Comparison of ENCODE assay signal across 28 cellular contexts in the genomic region with DNA sequence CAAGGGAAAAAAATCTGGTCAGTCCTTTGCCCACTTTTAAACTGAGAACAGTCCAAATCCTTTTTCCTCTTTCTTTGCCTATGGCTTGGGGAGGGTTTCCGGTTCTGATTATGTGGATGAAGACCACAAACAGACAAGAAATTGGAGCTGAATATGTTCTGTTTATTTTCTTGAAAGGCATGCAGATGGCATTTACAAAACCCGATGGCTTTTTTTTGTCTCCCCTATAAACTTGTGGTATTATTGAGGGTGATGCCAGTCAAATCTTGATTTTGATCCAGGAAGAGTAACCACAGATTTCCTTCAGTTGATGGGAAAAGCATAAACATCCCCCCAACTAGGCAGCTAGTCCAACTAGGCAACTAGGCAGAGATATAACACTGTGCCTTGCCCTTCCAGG. TPM values are rescaled to one million over a fixed set of nuclear protein-coding genes. Genes with fewer than 3 reads are reported as not detected.
DNase-seq lines count a peak whose midpoint lies in the region; ATAC-seq, FAIRE-seq and TF ChIP-seq lines count a peak whose summit lies in the region.
"Had no signal": no experiment of that assay in that cellular context is flagged by ENCODE, and none has a peak within 500 bp of the region (broad histone marks: within the 10 kb centered on the region; RNA-seq: fewer than 3 reads in every experiment).

No MANE protein-coding gene starts in this region.

- intact Hi-C loops in left ventricle myocardium inferior (cut with micrococcal nuclease) (no loop called here), cardiac septum (cut with DNase I) (no loop called here)

- TF ChIP-seq CTCF in left ventricle myocardium inferior (IDR thresholded peaks at IDR 0.05; ENCODE audit: borderline replicate concordance) = no peak
- TF ChIP-seq CTCF in WTC11 (IDR thresholded peaks at IDR 0.05) = no peak
- no peak for TF ChIP-seq CTCF in lung (IDR thresholded peaks at IDR 0.05; ENCODE audit: control extremely low read depth, extremely low read depth)
- no peak for TF ChIP-seq CTCF in D721Med (IDR thresholded peaks at IDR 0.05; ENCODE audit: insufficient read depth, missing control alignments)

- no peaks in the 10 kb centered on the region for H3K27me3 Mint-ChIP-seq in WTC11 (ENCODE audit: low read depth)
- H3K27me3 Mint-ChIP-seq: stimulated activated memory B cell treated with anti-CD40 and anti-IgM and Interleukin-4, amounts not matched to agents 10 μg/mL and 1 μg/mL and 100 μg/mL, for 72 hours had no signal

- peak overlapping the region; percentile 95 for H3K27ac Mint-ChIP-seq in WTC11
- H3K27ac Mint-ChIP-seq: activated CD4-positive, alpha-beta T cell treated with anti-CD3 and anti-CD28 coated beads for 36 hours; activated CD8-positive, alpha-beta T cell treated with anti-CD3 and anti-CD28 coated beads, Interleukin-2, amount 10 ng/mL, durations not matched to agents 7 days and 5 days; activated T-helper 2 cell treated with anti-CD3 and anti-CD28 coated beads, Interferon-gamma antibody, Interleukin-2, Interleukin-4, amounts not matched to agents 10 μg/mL and 5 μg/mL and 100 μg/mL, durations not matched to agents 14 hours and 24 hours and 36 hours; CD4-positive, alpha-beta memory T cell; stimulated activated memory B cell treated with anti-CD40 and anti-IgM and Interleukin-4, amounts not matched to agents 10 μg/mL and 1 μg/mL and 100 μg/mL, for 72 hours had no signal

- H3K4me1 ChIP-seq in left ventricle myocardium inferior (peaks cover 100% of the 10 kb centered on the region), lung (ENCODE audit: control insufficient read depth in 2 of 2, insufficient read depth in 2 of 2, low read length in 2 of 2) (peaks cover 5 to 70% of the 10 kb centered on the region in 2 donors)

- no peak overlapping the region for H3K4me3 Mint-ChIP-seq in WTC11
- H3K4me3 Mint-ChIP-seq: activated CD4-positive, alpha-beta T cell treated with anti-CD3 and anti-CD28 coated beads for 36 hours; activated CD8-positive, alpha-beta T cell treated with anti-CD3 and anti-CD28 coated beads, Interleukin-2, amount 10 ng/mL, durations not matched to agents 7 days and 5 days; CD4-positive, alpha-beta memory T cell; nephron; stimulated activated memory B cell treated with anti-CD40 and anti-IgM and Interleukin-4, amounts not matched to agents 10 μg/mL and 1 μg/mL and 100 μg/mL, for 72 hours had no signal

- H3K4me1 Mint-ChIP-seq in WTC11 = peaks cover 14% of the 10 kb centered on the region
- H3K4me1 Mint-ChIP-seq: activated CD4-positive, alpha-beta T cell treated with anti-CD3 and anti-CD28 coated beads for 36 hours; CD4-positive, alpha-beta memory T cell had no signal

- peak overlapping the region; percentile 82 for H3K27ac ChIP-seq in left ventricle myocardium inferior (replicated peaks)
- H3K27ac ChIP-seq in lung (ENCODE audit: low read depth in 1 of 2, low read length in 1 of 2) = peak overlapping the region; percentile 63 to 66
- H3K27ac ChIP-seq: epithelial cell of prostate, skin epidermis had no signal

- H3K27me3 ChIP-seq in left ventricle myocardium inferior (ENCODE audit: low read depth) (no peaks in the 10 kb centered on the region), lung (ENCODE audit: control insufficient read depth, insufficient read depth) (no peaks in the 10 kb centered on the region)

- POLR2A ChIA-PET in WTC11 (lab: Charles Lee) = no interaction called here

- ATAC-seq in WTC11 = no peak
- ATAC-seq in lung (ENCODE audit: insufficient read depth, low FRiP score) = no peak
- ATAC-seq in GM19452 (IDR thresholded peaks at IDR 0.05; ENCODE audit: unreplicated experiment) = no peak
- no peak for ATAC-seq in GM21529 (IDR thresholded peaks at IDR 0.05; ENCODE audit: unreplicated experiment)
- ATAC-seq: activated CD4-positive, alpha-beta T cell treated with anti-CD3 and anti-CD28 coated beads for 36 hours; activated CD8-positive, alpha-beta T cell treated with anti-CD3 and anti-CD28 coated beads, Interleukin-2, amount 10 ng/mL, durations not matched to agents 7 days and 5 days; mucosa of descending colon; Panc1; stimulated activated memory B cell treated with anti-CD40 and anti-IgM and Interleukin-4, amounts not matched to agents 10 μg/mL and 1 μg/mL and 100 μg/mL, for 72 hours had no signal

- peaks cover 30% of the 10 kb centered on the region for H3K36me3 Mint-ChIP-seq in WTC11
- H3K36me3 Mint-ChIP-seq: CD4-positive, alpha-beta memory T cell; stimulated activated memory B cell treated with anti-CD40 and anti-IgM and Interleukin-4, amounts not matched to agents 10 μg/mL and 1 μg/mL and 100 μg/mL, for 72 hours had no signal

- H3K9me3 ChIP-seq in left ventricle myocardium inferior (replicated peaks) (no peaks in the 10 kb centered on the region), lung (ENCODE audit: control insufficient read depth in 2 of 2, insufficient read depth in 1 of 2, low read length in 1 of 2) (peaks cover 0 to 1% of the 10 kb centered on the region in 2 donors)
- H3K9me3 ChIP-seq: HAP-1, mucosa of descending colon had no signal

- CTCF ChIA-PET in WTC11 (lab: Charles Lee) = no interaction called here

- FAIRE-seq in D721Med (lab: Jason Lieb, UNC) = no peak
- FAIRE-seq: colon, GM18507, keratinocyte had no signal

- 29 to 36% methylated on average over 2 of the region's 2 CpGs for WGBS in lung, 2 donors

- H3K36me3 ChIP-seq in left ventricle myocardium inferior = peaks cover 14% of the 10 kb centered on the region
- peaks cover 6 to 7% of the 10 kb centered on the region in 2 donors for H3K36me3 ChIP-seq in lung (ENCODE audit: control insufficient read depth in 2 of 2, insufficient read depth in 2 of 2, low read length in 2 of 2)
- H3K36me3 ChIP-seq: HAP-1 had no signal

- H3K4me3 ChIP-seq in left ventricle myocardium inferior (peak overlapping the region; percentile 5), lung (no peak overlapping the region)
- H3K4me3 ChIP-seq: HAP-1, mucosa of descending colon, skin epidermis had no signal

- no peak for DNase-seq in left ventricle myocardium inferior
- DNase-seq in cardiac septum (ENCODE audit: low spot score) = no peak
- no peak for DNase-seq in WTC11 (ENCODE audit: low spot score)
- DNase-seq in lung (ENCODE audit: low spot score) = no peak
- no peak for DNase-seq in NCI-H2029 (lab: John Stamatoyannopoulos, UW)
- no peak for DNase-seq in D721Med (ENCODE audit: insufficient read length, low spot score)
- DNase-seq: activated CD4-positive, alpha-beta T cell treated with anti-CD3 and anti-CD28 coated beads for 36 hours; activated CD8-positive, alpha-beta T cell treated with anti-CD3 and anti-CD28 coated beads, Interleukin-2, amount 10 ng/mL, durations not matched to agents 7 days and 5 days; activated naive CD4-positive, alpha-beta T cell treated with anti-CD3 and anti-CD28 coated beads, Interleukin-2, amount 50 U/mL, for 16 hours; CD4-positive, alpha-beta memory T cell; mucosa of descending colon; NCI-H1417 treated with DMSO at 0.1 percent for 48 hours; NCI-H2107; NCI-H345; SHP77 treated with DMSO at 0.1 percent for 48 hours had no signal

- H3K9me3 Mint-ChIP-seq in WTC11 = no peaks in the 10 kb centered on the region
- H3K9me3 Mint-ChIP-seq: activated T-helper 2 cell treated with anti-CD3 and anti-CD28 coated beads, Interferon-gamma antibody, Interleukin-2, Interleukin-4, amounts not matched to agents 10 μg/mL and 5 μg/mL and 100 μg/mL, durations not matched to agents 14 hours and 24 hours and 36 hours; nephron; stimulated activated memory B cell treated with anti-CD40 and anti-IgM and Interleukin-4, amounts not matched to agents 10 μg/mL and 1 μg/mL and 100 μg/mL, for 72 hours had no signal

TF ChIP-seq in WTC11, 78 proteins besides CTCF, POLR2A, EP300 and RAD21:
- TF ChIP-seq, protein P1, sequence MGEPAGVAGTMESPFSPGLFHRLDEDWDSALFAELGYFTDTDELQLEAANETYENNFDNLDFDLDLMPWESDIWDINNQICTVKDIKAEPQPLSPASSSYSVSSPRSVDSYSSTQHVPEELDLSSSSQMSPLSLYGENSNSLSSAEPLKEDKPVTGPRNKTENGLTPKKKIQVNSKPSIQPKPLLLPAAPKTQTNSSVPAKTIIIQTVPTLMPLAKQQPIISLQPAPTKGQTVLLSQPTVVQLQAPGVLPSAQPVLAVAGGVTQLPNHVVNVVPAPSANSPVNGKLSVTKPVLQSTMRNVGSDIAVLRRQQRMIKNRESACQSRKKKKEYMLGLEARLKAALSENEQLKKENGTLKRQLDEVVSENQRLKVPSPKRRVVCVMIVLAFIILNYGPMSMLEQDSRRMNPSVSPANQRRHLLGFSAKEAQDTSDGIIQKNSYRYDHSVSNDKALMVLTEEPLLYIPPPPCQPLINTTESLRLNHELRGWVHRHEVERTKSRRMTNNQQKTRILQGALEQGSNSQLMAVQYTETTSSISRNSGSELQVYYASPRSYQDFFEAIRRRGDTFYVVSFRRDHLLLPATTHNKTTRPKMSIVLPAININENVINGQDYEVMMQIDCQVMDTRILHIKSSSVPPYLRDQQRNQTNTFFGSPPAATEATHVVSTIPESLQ (CRISPR knock-in tag; IDR thresholded peaks at IDR 0.05) = no peak
- TF ChIP-seq NR3C1 (CRISPR knock-in tag; conservative IDR thresholded peaks at IDR 0.05; ENCODE audit: low read depth) (no peak), TEAD4 (CRISPR knock-in tag; IDR thresholded peaks at IDR 0.05) (no peak), CREM (CRISPR knock-in tag; IDR thresholded peaks at IDR 0.05) (no peak), ELF4 (CRISPR knock-in tag; IDR thresholded peaks at IDR 0.05; ENCODE audit: low read depth) (no peak), NR1H2 (CRISPR knock-in tag; IDR thresholded peaks at IDR 0.05) (no peak)
- TF ChIP-seq, protein P2, sequence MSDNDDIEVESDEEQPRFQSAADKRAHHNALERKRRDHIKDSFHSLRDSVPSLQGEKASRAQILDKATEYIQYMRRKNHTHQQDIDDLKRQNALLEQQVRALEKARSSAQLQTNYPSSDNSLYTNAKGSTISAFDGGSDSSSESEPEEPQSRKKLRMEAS (CRISPR knock-in tag; IDR thresholded peaks at IDR 0.05) = no peak

RNA-seq across cellular contexts. Expression of a gene that starts 38.9 kb away (rescaled TPM):
- total RNA-seq in left ventricle myocardium inferior = 101 TPM
- total RNA-seq in cardiac septum = 61.0 TPM
- total RNA-seq in WTC11 (2021) = 28.2 to 31.0 TPM (median 28.8 TPM) in 3 replicates
- total RNA-seq in lung = 100 to 1,000 TPM; 114 to 121 TPM
- 100 to 1,000 TPM in 1 of 2 donors, 1 to 10 TPM in 1; 8.6 to 110 TPM for polyA plus RNA-seq in lung
- total RNA-seq: activated CD4-positive, alpha-beta T cell treated with anti-CD3 and anti-CD28 coated beads for 36 hours; activated CD8-positive, alpha-beta T cell treated with anti-CD3 and anti-CD28 coated beads, Interleukin-2, amount 10 ng/mL, durations not matched to agents 7 days and 5 days; activated T-helper 2 cell treated with anti-CD3 and anti-CD28 coated beads, Interferon-gamma antibody, Interleukin-2, Interleukin-4, amounts not matched to agents 10 μg/mL and 5 μg/mL and 100 μg/mL, durations not matched to agents 14 hours and 24 hours and 36 hours; T-helper 2 cell treated with Interferon-gamma antibody and Interleukin-4, amounts not matched to agents 100 ng/mL and 5 ng/mL, for 36 hours had no signal
- polyA plus RNA-seq: CD4-positive, alpha-beta memory T cell had no signal
